Comparison of ENCODE assay signal across 13 cellular contexts in the genomic region with DNA sequence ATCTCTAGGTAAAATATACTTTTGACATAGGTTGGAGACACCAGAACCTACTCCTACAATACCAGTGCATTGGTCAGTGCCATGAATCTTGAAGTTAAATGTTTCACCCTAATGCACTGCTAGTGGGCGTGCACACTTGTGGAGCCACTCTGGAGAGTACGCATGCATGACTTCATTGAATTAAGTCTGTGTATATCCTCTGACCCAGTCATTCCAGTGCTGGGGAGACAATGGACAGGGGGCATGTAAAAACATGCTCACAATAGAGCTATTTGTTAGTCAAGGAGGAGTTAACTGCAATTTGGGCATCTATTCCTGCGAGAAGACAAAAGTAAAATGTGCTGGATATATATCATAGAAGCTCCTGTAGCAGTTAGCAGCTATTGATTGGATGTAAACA.
"Had no signal": no experiment of that assay in that cellular context is flagged by ENCODE, and none has a peak within 500 bp of the region (broad histone marks: within the 10 kb centered on the region; RNA-seq: fewer than 3 reads in every experiment).

No MANE protein-coding gene starts in this region.

- H3K27me3 ChIP-seq: ovary, upper lobe of left lung had no signal

- ATAC-seq: sciatic nerve; stimulated activated naive CD8-positive, alpha-beta T cell treated with anti-CD3 and anti-CD28 coated beads, Interleukin-15, amount 100 ng/mL, for 72 hours had no signal

- H3K9me3 ChIP-seq: ovary, upper lobe of left lung had no signal

- FAIRE-seq: islet of Langerhans had no signal

- H3K27ac Mint-ChIP-seq: activated CD4-positive, alpha-beta T cell treated with anti-CD3 and anti-CD28 coated beads, Interleukin-2, amount 10 ng/mL, durations not matched to agents 7 days and 5 days; activated naive CD8-positive, alpha-beta T cell treated with anti-CD3 and anti-CD28 coated beads for 36 hours; dendritic cell treated with granulocyte-macrophage colony-stimulating factor and Interleukin-4, amounts not matched to agents 40 ng/mL and 50 ng/mL, for 4 days; stimulated activated naive CD8-positive, alpha-beta T cell treated with anti-CD3 and anti-CD28 coated beads, Interleukin-15, amount 100 ng/mL, for 72 hours had no signal

- H3K4me3 Mint-ChIP-seq: activated CD4-positive, alpha-beta T cell treated with anti-CD3 and anti-CD28 coated beads, Interleukin-2, amount 10 ng/mL, durations not matched to agents 7 days and 5 days; activated naive CD8-positive, alpha-beta T cell treated with anti-CD3 and anti-CD28 coated beads for 36 hours; brain; dendritic cell treated with granulocyte-macrophage colony-stimulating factor and Interleukin-4, amounts not matched to agents 40 ng/mL and 50 ng/mL, for 4 days; neural crest cell; stimulated activated naive CD8-positive, alpha-beta T cell treated with anti-CD3 and anti-CD28 coated beads, Interleukin-15, amount 100 ng/mL, for 72 hours had no signal

- H3K4me1 Mint-ChIP-seq: activated CD4-positive, alpha-beta T cell treated with anti-CD3 and anti-CD28 coated beads, Interleukin-2, amount 10 ng/mL, durations not matched to agents 7 days and 5 days; activated naive CD8-positive, alpha-beta T cell treated with anti-CD3 and anti-CD28 coated beads for 36 hours had no signal

- H3K9me3 Mint-ChIP-seq: activated CD4-positive, alpha-beta T cell treated with anti-CD3 and anti-CD28 coated beads, Interleukin-2, amount 10 ng/mL, durations not matched to agents 7 days and 5 days; activated naive CD8-positive, alpha-beta T cell treated with anti-CD3 and anti-CD28 coated beads for 36 hours; dendritic cell treated with granulocyte-macrophage colony-stimulating factor and Interleukin-4, amounts not matched to agents 40 ng/mL and 50 ng/mL, for 4 days; stimulated activated naive CD8-positive, alpha-beta T cell treated with anti-CD3 and anti-CD28 coated beads, Interleukin-15, amount 100 ng/mL, for 72 hours had no signal

- H3K4me3 ChIP-seq: ovary, upper lobe of left lung had no signal

- DNase-seq: activated CD4-positive, alpha-beta T cell treated with anti-CD3 and anti-CD28 coated beads, Interleukin-2, amount 10 ng/mL, durations not matched to agents 7 days and 5 days; activated CD8-positive, alpha-beta memory T cell treated with anti-CD3 and anti-CD28 coated beads, Interleukin-2, amount 50 U/mL, for 48 hours; activated naive CD8-positive, alpha-beta T cell treated with anti-CD3 and anti-CD28 coated beads for 36 hours; amygdala; effector memory CD4-positive, alpha-beta T cell; ovary; stimulated activated naive CD8-positive, alpha-beta T cell treated with anti-CD3 and anti-CD28 coated beads, Interleukin-15, amount 100 ng/mL, for 72 hours; upper lobe of left lung had no signal

- H3K36me3 Mint-ChIP-seq: activated naive CD8-positive, alpha-beta T cell treated with anti-CD3 and anti-CD28 coated beads for 36 hours; brain had no signal

- H3K27ac ChIP-seq: ovary, upper lobe of left lung had no signal

- H3K36me3 ChIP-seq: ovary, upper lobe of left lung had no signal

- H3K4me1 ChIP-seq: upper lobe of left lung had no signal
